13 cellular contexts compared by ENCODE assay signal in the genomic region with DNA sequence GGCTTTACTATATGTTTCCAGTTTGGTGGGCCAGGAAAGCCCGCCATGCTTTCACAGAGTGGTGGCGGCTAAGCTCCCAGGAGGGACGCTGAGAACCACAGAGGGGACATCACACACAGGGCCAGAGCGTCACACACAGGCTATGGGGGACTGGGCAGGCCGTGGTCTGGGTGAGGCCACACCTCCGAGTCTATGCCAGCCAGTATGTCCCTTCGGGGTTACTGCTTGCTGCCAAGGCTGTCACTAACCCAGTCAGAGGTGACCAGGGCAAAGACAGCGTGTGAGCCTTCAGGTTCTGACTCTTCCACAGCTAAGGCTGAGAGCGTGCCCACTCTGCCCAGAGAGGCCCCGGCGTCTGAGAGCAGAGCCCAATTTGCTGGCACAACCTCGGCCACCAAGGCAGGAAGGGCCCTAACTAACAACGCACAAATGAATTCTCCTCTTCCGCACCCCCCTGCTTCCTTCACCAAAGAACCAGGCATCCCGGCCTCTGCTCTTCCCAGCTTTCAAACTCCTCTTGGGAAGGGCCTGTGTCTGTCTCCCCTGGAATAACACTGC. TPM values are rescaled to one million over a fixed set of nuclear protein-coding genes. Genes with fewer than 3 reads are reported as not detected.
DNase-seq lines count a peak whose midpoint lies in the region; ATAC-seq and TF ChIP-seq lines count a peak whose summit lies in the region.
"Had no signal": no experiment of that assay in that cellular context is flagged by ENCODE, and none has a peak within 500 bp of the region (broad histone marks: within the 10 kb centered on the region; RNA-seq: fewer than 3 reads in every experiment).

No MANE protein-coding gene starts in this region.

- intact Hi-C loops in activated CD8-positive, alpha-beta T cell treated with anti-CD3 and anti-CD28 coated beads for 36 hours (cut with micrococcal nuclease), result no loop called here
- intact Hi-C loops in right cardiac atrium (cut with DNase I), result no loop called here

- no peaks in the 10 kb centered on the region for H3K9me3 Mint-ChIP-seq in activated CD8-positive, alpha-beta T cell treated with anti-CD3 and anti-CD28 coated beads, Interleukin-2, amount 10 ng/mL, durations not matched to agents 7 days and 5 days (ENCODE audit: insufficient read depth)
- H3K9me3 Mint-ChIP-seq in activated CD8-positive, alpha-beta T cell treated with anti-CD3 and anti-CD28 coated beads for 36 hours, result no peaks in the 10 kb centered on the region
- H3K9me3 Mint-ChIP-seq in activated T-helper 17 cell treated with anti-CD3 and anti-CD28 coated beads, Interleukin-2, amount 50 U/mL, for 72 hours, result no peaks in the 10 kb centered on the region

- POLR2A ChIA-PET in activated CD8-positive, alpha-beta T cell treated with anti-CD3 and anti-CD28 coated beads, Interleukin-2, amount 10 ng/mL, durations not matched to agents 7 days and 5 days (lab: Charles Lee), result interaction anchor here (0.7 kb wide), 1 partner anchor 26 kb away, joined by 4 read pairs; no protein-coding TSS in a partner anchor
- POLR2A ChIA-PET in activated CD8-positive, alpha-beta T cell treated with anti-CD3 and anti-CD28 coated beads for 36 hours (lab: Charles Lee), result no interaction called here
- POLR2A ChIA-PET in GM10248 (lab: Yijun Ruan, JAX), result no interaction called here

- peak overlapping the region in 2 of 5 donors; percentile 59 to 82 for H3K9ac ChIP-seq in subcutaneous abdominal adipose tissue (ENCODE audit: low read length in 5 of 5)

- peak overlapping the region; percentile 52 for H3K27ac Mint-ChIP-seq in activated CD8-positive, alpha-beta T cell treated with anti-CD3 and anti-CD28 coated beads, Interleukin-2, amount 10 ng/mL, durations not matched to agents 7 days and 5 days
- no peak overlapping the region for H3K27ac Mint-ChIP-seq in activated CD8-positive, alpha-beta T cell treated with anti-CD3 and anti-CD28 coated beads for 36 hours
- H3K27ac Mint-ChIP-seq in activated T-helper 17 cell treated with anti-CD3 and anti-CD28 coated beads, Interleukin-2, amount 50 U/mL, for 72 hours, result peak overlapping the region; percentile 96

- peaks cover 33% of the 10 kb centered on the region for H3K4me1 Mint-ChIP-seq in activated CD8-positive, alpha-beta T cell treated with anti-CD3 and anti-CD28 coated beads, Interleukin-2, amount 10 ng/mL, durations not matched to agents 7 days and 5 days (ENCODE audit: low read depth)
- H3K4me1 Mint-ChIP-seq in activated CD8-positive, alpha-beta T cell treated with anti-CD3 and anti-CD28 coated beads for 36 hours (ENCODE audit: low read depth), result peaks cover 26% of the 10 kb centered on the region
- peaks cover 17% of the 10 kb centered on the region for H3K4me1 Mint-ChIP-seq in activated T-helper 17 cell treated with anti-CD3 and anti-CD28 coated beads, Interleukin-2, amount 50 U/mL, for 72 hours

- 74% methylated on average over 15 of the region's 15 CpGs for WGBS in right cardiac atrium

- H3K9me3 ChIP-seq in right cardiac atrium (ENCODE audit: control insufficient read depth, low read length) (no peaks in the 10 kb centered on the region), subcutaneous abdominal adipose tissue (ENCODE audit: control insufficient read depth in 5 of 5, low read length in 5 of 5) (no peaks in the 10 kb centered on the region)
- H3K9me3 ChIP-seq: neutrophil had no signal

- no peak for DNase-seq in activated CD8-positive, alpha-beta T cell treated with anti-CD3 and anti-CD28 coated beads, Interleukin-2, amount 10 ng/mL, durations not matched to agents 7 days and 5 days
- no peak for DNase-seq in activated CD8-positive, alpha-beta T cell treated with anti-CD3 and anti-CD28 coated beads for 36 hours
- DNase-seq in right cardiac atrium, result peak in 1 of 3 donors; percentile 57
- no peak for DNase-seq in GM10248 (ENCODE audit: extremely low spot score)
- no peak for DNase-seq in foreskin keratinocyte
- DNase-seq: effector CD4-positive, alpha-beta T cell; NCI-H2081; stimulated activated CD4-positive, alpha-beta T cell treated with anti-CD3 and anti-CD28 coated beads, Interleukin-4, amount 100 ng/mL, for 4 hours had no signal

- H3K27ac ChIP-seq in right cardiac atrium (ENCODE audit: low read length), result peak overlapping the region; percentile 2
- peak overlapping the region; percentile 82 for H3K27ac ChIP-seq in subcutaneous abdominal adipose tissue (ENCODE audit: low read depth, low read length)
- H3K27ac ChIP-seq in foreskin keratinocyte, result no peak overlapping the region

- no peaks in the 10 kb centered on the region for H3K27me3 Mint-ChIP-seq in activated CD8-positive, alpha-beta T cell treated with anti-CD3 and anti-CD28 coated beads, Interleukin-2, amount 10 ng/mL, durations not matched to agents 7 days and 5 days (ENCODE audit: low read depth)
- no peaks in the 10 kb centered on the region for H3K27me3 Mint-ChIP-seq in activated CD8-positive, alpha-beta T cell treated with anti-CD3 and anti-CD28 coated beads for 36 hours
- H3K27me3 Mint-ChIP-seq in activated T-helper 17 cell treated with anti-CD3 and anti-CD28 coated beads, Interleukin-2, amount 50 U/mL, for 72 hours, result no peaks in the 10 kb centered on the region

- H3K27me3 ChIP-seq in right cardiac atrium (ENCODE audit: control insufficient read depth, insufficient read depth) (no peaks in the 10 kb centered on the region), subcutaneous abdominal adipose tissue (ENCODE audit: control insufficient read depth in 5 of 5, insufficient read depth in 4 of 5, low read length in 5 of 5) (no peaks in the 10 kb centered on the region), foreskin keratinocyte (no peaks in the 10 kb centered on the region)
- H3K27me3 ChIP-seq: neutrophil had no signal

- CTCF ChIA-PET in activated CD8-positive, alpha-beta T cell treated with anti-CD3 and anti-CD28 coated beads, Interleukin-2, amount 10 ng/mL, durations not matched to agents 7 days and 5 days (lab: Charles Lee), result no interaction called here
- CTCF ChIA-PET in activated CD8-positive, alpha-beta T cell treated with anti-CD3 and anti-CD28 coated beads for 36 hours (lab: Charles Lee), result no interaction called here
- CTCF ChIA-PET in GM10248 (lab: Yijun Ruan, JAX), result no interaction called here

- H3K4me3 ChIP-seq in right cardiac atrium (ENCODE audit: low read length), result no peak overlapping the region
- H3K4me3 ChIP-seq in subcutaneous abdominal adipose tissue (ENCODE audit: low read depth in 1 of 5, low read length in 5 of 5), result peak overlapping the region in 2 of 5 donors; percentile 11 to 37

- H3K4me1 ChIP-seq in right cardiac atrium (ENCODE audit: control insufficient read depth, insufficient read depth, low read length) (peaks cover 2% of the 10 kb centered on the region), subcutaneous abdominal adipose tissue (ENCODE audit: control insufficient read depth in 5 of 5, insufficient read depth in 5 of 5, low read length in 5 of 5) (peaks cover 6 to 75% (median 69%) of the 10 kb centered on the region in 5 donors), foreskin keratinocyte (no peaks in the 10 kb centered on the region)

- ATAC-seq in activated CD8-positive, alpha-beta T cell treated with anti-CD3 and anti-CD28 coated beads, Interleukin-2, amount 10 ng/mL, durations not matched to agents 7 days and 5 days, result no peak
- no peak for ATAC-seq in activated CD8-positive, alpha-beta T cell treated with anti-CD3 and anti-CD28 coated beads for 36 hours
- no peak for ATAC-seq in activated T-helper 17 cell treated with anti-CD3 and anti-CD28 coated beads, Interleukin-2, amount 50 U/mL, for 72 hours (replicated peaks)
- ATAC-seq in right cardiac atrium, result peak in 1 of 2 donors; percentile 12
- ATAC-seq in HG02885 (IDR thresholded peaks at IDR 0.05; ENCODE audit: poor library complexity, unreplicated experiment), result no peak
- no peak for ATAC-seq in foreskin keratinocyte
- ATAC-seq: activated CD4-positive, CD25-positive, alpha-beta regulatory T cell treated with anti-CD3 and anti-CD28 coated beads, Interleukin-2, amount 50 U/mL, for 24 hours had no signal

- H3K4me3 Mint-ChIP-seq in activated CD8-positive, alpha-beta T cell treated with anti-CD3 and anti-CD28 coated beads, Interleukin-2, amount 10 ng/mL, durations not matched to agents 7 days and 5 days, result no peak overlapping the region
- no peak overlapping the region for H3K4me3 Mint-ChIP-seq in activated CD8-positive, alpha-beta T cell treated with anti-CD3 and anti-CD28 coated beads for 36 hours
- peak overlapping the region; percentile 92 for H3K4me3 Mint-ChIP-seq in activated T-helper 17 cell treated with anti-CD3 and anti-CD28 coated beads, Interleukin-2, amount 50 U/mL, for 72 hours

- H3K36me3 ChIP-seq in subcutaneous abdominal adipose tissue (ENCODE audit: control insufficient read depth in 5 of 5, insufficient read depth in 5 of 5, low read length in 5 of 5), result peaks cover 0 to 12% (median 0%) of the 10 kb centered on the region in 5 donors

- no peak for TF ChIP-seq CTCF in activated CD8-positive, alpha-beta T cell treated with anti-CD3 and anti-CD28 coated beads for 36 hours (IDR thresholded peaks at IDR 0.05)
- TF ChIP-seq CTCF in GM10248 (IDR thresholded peaks at IDR 0.05; ENCODE audit: control extremely low read depth, extremely low read depth, low read depth, missing control alignments), result no peak
- no peak for TF ChIP-seq CTCF in foreskin keratinocyte (conservative IDR thresholded peaks at IDR 0.05)

- H3K36me3 Mint-ChIP-seq in activated CD8-positive, alpha-beta T cell treated with anti-CD3 and anti-CD28 coated beads, Interleukin-2, amount 10 ng/mL, durations not matched to agents 7 days and 5 days (ENCODE audit: low read depth), result peaks cover 20% of the 10 kb centered on the region
- H3K36me3 Mint-ChIP-seq in activated CD8-positive, alpha-beta T cell treated with anti-CD3 and anti-CD28 coated beads for 36 hours (ENCODE audit: low read depth), result peaks cover 28% of the 10 kb centered on the region
- peaks cover 67% of the 10 kb centered on the region for H3K36me3 Mint-ChIP-seq in activated T-helper 17 cell treated with anti-CD3 and anti-CD28 coated beads, Interleukin-2, amount 50 U/mL, for 72 hours (ENCODE audit: low read depth)

RNA-seq across cellular contexts. Expression of a gene that starts 2.9 kb away (rescaled TPM):
- 1 to 10 TPM; 3.8 to 4.2 TPM for total RNA-seq in activated CD8-positive, alpha-beta T cell treated with anti-CD3 and anti-CD28 coated beads, Interleukin-2, amount 10 ng/mL, durations not matched to agents 7 days and 5 days
- 1 to 10 TPM; 6.1 to 6.2 TPM for total RNA-seq in activated CD8-positive, alpha-beta T cell treated with anti-CD3 and anti-CD28 coated beads for 36 hours
- 10 to 100 TPM; 20.6 to 24.5 TPM for total RNA-seq in activated T-helper 17 cell treated with anti-CD3 and anti-CD28 coated beads, Interleukin-2, amount 50 U/mL, for 72 hours
- total RNA-seq in right cardiac atrium, result 1 to 10 TPM; 3.8 to 5.4 (median 4.0) TPM
- 2.9 TPM for polyA plus RNA-seq in right cardiac atrium
- total RNA-seq in foreskin keratinocyte, result 1.6 and 2.2 TPM in 2 replicates
- polyA plus RNA-seq in foreskin keratinocyte, result 1.2 and 1.7 TPM in 2 replicates

RNA-seq across cellular contexts. Expression of a gene that starts 33.7 kb away (rescaled TPM):
- 10 to 100 TPM; 37.0 to 37.4 TPM for total RNA-seq in activated CD8-positive, alpha-beta T cell treated with anti-CD3 and anti-CD28 coated beads, Interleukin-2, amount 10 ng/mL, durations not matched to agents 7 days and 5 days
- 10 to 100 TPM; 15.4 to 17.2 TPM for total RNA-seq in activated CD8-positive, alpha-beta T cell treated with anti-CD3 and anti-CD28 coated beads for 36 hours
- 10 to 100 TPM; 30.9 to 50.6 TPM for total RNA-seq in activated T-helper 17 cell treated with anti-CD3 and anti-CD28 coated beads, Interleukin-2, amount 50 U/mL, for 72 hours
- 10 to 100 TPM; 22.9 to 55.7 (median 30.7) TPM for total RNA-seq in right cardiac atrium
- 30.7 TPM for polyA plus RNA-seq in right cardiac atrium
- total RNA-seq in foreskin keratinocyte, result 16.6 and 17.3 TPM in 2 replicates
- polyA plus RNA-seq in foreskin keratinocyte, result 6.0 and 6.8 TPM in 2 replicates
